In the genomic region with DNA sequence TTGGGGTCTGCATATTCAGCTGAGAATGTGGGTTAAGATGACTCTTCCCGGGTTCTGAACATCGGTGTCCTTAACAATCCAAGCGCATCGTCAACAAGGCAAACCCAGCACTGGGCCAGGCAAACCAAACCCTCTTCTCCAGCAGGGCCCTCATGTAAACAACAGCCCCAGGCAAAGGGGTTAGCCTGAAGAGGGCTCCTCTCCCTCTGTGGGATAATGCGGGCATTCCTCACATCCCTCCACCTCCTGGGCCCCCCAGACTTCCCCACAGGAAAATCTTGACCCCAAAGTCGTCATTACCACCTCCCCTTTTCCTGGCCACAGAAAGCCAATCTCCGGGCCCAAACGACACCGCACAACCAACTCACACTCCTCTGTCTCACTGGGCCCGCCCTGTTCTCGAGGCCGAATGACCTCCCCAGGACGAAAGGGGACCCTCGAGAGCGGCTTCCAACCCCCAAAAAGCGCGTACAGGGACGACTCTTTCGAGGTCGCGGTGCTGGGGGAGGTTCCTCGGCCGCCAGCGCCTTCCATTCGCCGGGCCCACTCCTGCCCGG, we compare ENCODE assay signal across 8 cellular contexts. TPM values are rescaled to one million over a fixed set of nuclear protein-coding genes. Genes with fewer than 3 reads are reported as not detected.
DNase-seq lines count a peak whose midpoint lies in the region; TF ChIP-seq lines count a peak whose summit lies in the region.

No MANE protein-coding gene starts in this region.

- DNase-seq in GM03348 (ENCODE audit: low spot score) (peak; percentile 68), HT-29 (ENCODE audit: low spot score) (peak; percentile 33), adipocyte (ENCODE audit: low read depth) (peak; percentile 72), smooth muscle cell (lab: John Stamatoyannopoulos, UW; ENCODE audit: unreplicated experiment) (no peak), mesenteric fat pad (ENCODE audit: low spot score) (no peak), ureter (ENCODE audit: low spot score) (no peak), T-helper 9 cell (no peak)

- H3K9me3 ChIP-seq in adipocyte (ENCODE audit: control insufficient read depth, low read length), result no peaks in the 10 kb centered on the region
- H3K9me3 ChIP-seq in iPS-15b (ENCODE audit: control insufficient read depth, insufficient read depth, low read length), result no peaks in the 10 kb centered on the region
- no peaks in the 10 kb centered on the region for H3K9me3 ChIP-seq in smooth muscle cell (replicated peaks; ENCODE audit: low read depth)

- peak overlapping the region; percentile 88 for H3K4me2 ChIP-seq in smooth muscle cell

- H3K27me3 ChIP-seq in adipocyte (replicated peaks; ENCODE audit: control insufficient read depth, insufficient read depth, low read length) (no peaks in the 10 kb centered on the region), iPS-15b (ENCODE audit: control insufficient read depth, insufficient read depth, low read length) (no peaks in the 10 kb centered on the region), smooth muscle cell (ENCODE audit: low read depth) (no peaks in the 10 kb centered on the region)

- peak overlapping the region; percentile 86 for H2AFZ ChIP-seq in smooth muscle cell (ENCODE audit: low read depth)

- H4K20me1 ChIP-seq in smooth muscle cell (ENCODE audit: low read depth), result peaks cover 48% of the 10 kb centered on the region

- TF ChIP-seq CTCF in smooth muscle cell (IDR thresholded peaks at IDR 0.05; ENCODE audit: borderline replicate concordance, insufficient read depth, poor library complexity, severe bottlenecking), result no peak

- H3K4me3 ChIP-seq in adipocyte (ENCODE audit: low read length) (peak overlapping the region; percentile 94), iPS-15b (ENCODE audit: low read depth, low read length) (peak overlapping the region; percentile 89), smooth muscle cell (peak overlapping the region; percentile 90)

- peak overlapping the region; percentile 81 for H3K27ac ChIP-seq in smooth muscle cell (ENCODE audit: low read depth)

- peaks cover 47% of the 10 kb centered on the region for H3K4me1 ChIP-seq in adipocyte (ENCODE audit: control insufficient read depth, insufficient read depth, low read length)
- peaks cover 10% of the 10 kb centered on the region for H3K4me1 ChIP-seq in iPS-15b (ENCODE audit: control insufficient read depth, insufficient read depth, low read length)
- H3K4me1 ChIP-seq in smooth muscle cell (ENCODE audit: low read depth), result peaks cover 21% of the 10 kb centered on the region

- H3F3A ChIP-seq in smooth muscle cell (ENCODE audit: low read depth), result no peaks in the 10 kb centered on the region

- H3K36me3 ChIP-seq in adipocyte (ENCODE audit: control insufficient read depth, insufficient read depth, low read length, severe bottlenecking), result peaks cover 20% of the 10 kb centered on the region
- H3K36me3 ChIP-seq in iPS-15b (ENCODE audit: control insufficient read depth, insufficient read depth, low read length), result peaks cover 12% of the 10 kb centered on the region
- H3K36me3 ChIP-seq in smooth muscle cell (ENCODE audit: low read depth), result no peaks in the 10 kb centered on the region

- peak overlapping the region; percentile 98 for H3K9ac ChIP-seq in adipocyte (ENCODE audit: low read length)
- H3K9ac ChIP-seq in iPS-15b (ENCODE audit: low read depth, low read length), result peak overlapping the region; percentile 98
- H3K9ac ChIP-seq in smooth muscle cell (ENCODE audit: low read depth), result peak overlapping the region; percentile 97

- H3K79me2 ChIP-seq in smooth muscle cell (ENCODE audit: low read depth), result peaks cover 56% of the 10 kb centered on the region

- WGBS in smooth muscle cell (ENCODE audit: low lambda C conversion rate), result 1% methylated on average over 27 of the region's 27 CpGs

RNA-seq across cellular contexts. Expression of gene DDB1, which starts 0.6 kb away (rescaled TPM):
- 262 and 321 TPM in 2 replicates for total RNA-seq in HT-29 (2014; rRNA removed; shearing (Covaris generic))
- total RNA-seq in smooth muscle cell, result 143 and 164 TPM in 2 replicates
- polyA plus RNA-seq in smooth muscle cell, result 140 and 150 TPM in 2 replicates
- total RNA-seq in mesenteric fat pad, result 195 TPM
- total RNA-seq in ureter, result 193 TPM

RNA-seq across cellular contexts. Expression of gene TKFC, which starts 0.7 kb away (rescaled TPM):
- 80.4 and 94.2 TPM in 2 replicates for total RNA-seq in HT-29 (2014; rRNA removed; shearing (Covaris generic))
- total RNA-seq in smooth muscle cell (18.1 and 24.3 TPM in 2 replicates), mesenteric fat pad (21.2 TPM), ureter (99.8 TPM)
- polyA plus RNA-seq in smooth muscle cell, result 47.0 and 49.8 TPM in 2 replicates

RNA-seq across cellular contexts. Expression of gene CYB561A3, which starts 29.3 kb away (rescaled TPM):
- 70.5 and 80.2 TPM in 2 replicates for total RNA-seq in HT-29 (2014; rRNA removed; shearing (Covaris generic))
- total RNA-seq in smooth muscle cell, result 19.1 and 23.9 TPM in 2 replicates
- polyA plus RNA-seq in smooth muscle cell, result 23.7 and 25.1 TPM in 2 replicates
- 34.4 TPM for total RNA-seq in mesenteric fat pad
- total RNA-seq in ureter, result 48.4 TPM

RNA-seq across cellular contexts. Expression of gene TMEM138, which starts 29.8 kb away (rescaled TPM):
- total RNA-seq in HT-29 (2014; rRNA removed; shearing (Covaris generic)), result 18.4 and 27.8 TPM in 2 replicates
- total RNA-seq in smooth muscle cell, result 34.6 and 44.2 TPM in 2 replicates
- polyA plus RNA-seq in smooth muscle cell, result 51.4 and 54.6 TPM in 2 replicates
- 68.2 TPM for total RNA-seq in mesenteric fat pad
- total RNA-seq in ureter, result 69.5 TPM

RNA-seq across cellular contexts. Expression of gene VWCE, which starts 37.2 kb away (rescaled TPM):
- total RNA-seq in HT-29 (2014; rRNA removed; shearing (Covaris generic)), result not detected in 2 replicates
- 0.49 and 1.5 TPM in 2 replicates for total RNA-seq in smooth muscle cell
- 2.4 and 4.1 TPM in 2 replicates for polyA plus RNA-seq in smooth muscle cell
- 7.7 TPM for total RNA-seq in mesenteric fat pad
- total RNA-seq in ureter, result 4.1 TPM

Comparison
In these comparisons a context has a peak if more than half of its experiments do, and no peak if none do; other contexts are left out.
1. DNase-seq: peak in GM03348 (single experiment), HT-29 (single experiment) and adipocyte (single experiment); none in smooth muscle cell (single experiment), mesenteric fat pad (single experiment), ureter (single experiment) and T-helper 9 cell (single experiment).
2. Peak in every context shown above with its lines, with median percentiles within 50 percentile points of each other: H3K4me3 ChIP-seq and H3K9ac ChIP-seq.